In genomic region chr3:50089603-50089945, GRCh38 we compare ENCODE assay signal across 8 cellular contexts. TPM values are rescaled to one million over a fixed set of nuclear protein-coding genes. Genes with fewer than 3 reads are reported as not detected.
DNase-seq lines count a peak whose midpoint lies in the region; ATAC-seq and TF ChIP-seq lines count a peak whose summit lies in the region.

No MANE protein-coding gene starts in this region.

- TF ChIP-seq CTCF in NB4 (IDR thresholded peaks at IDR 0.05; ENCODE audit: low read depth, low read length): no peak
- TF ChIP-seq CTCF in coronary artery (IDR thresholded peaks at IDR 0.05): no peak

- peaks cover 4% of the 10 kb centered on the region for H3K9me3 ChIP-seq in mesodermal cell (ENCODE audit: control insufficient read depth, low read length)

- H3K27ac ChIP-seq in coronary artery (peak overlapping the region; percentile 94 to 98), mesodermal cell (ENCODE audit: low read depth, low read length, severe bottlenecking) (peak overlapping the region; percentile 90)

- H3K4me3 ChIP-seq in NB4 (ENCODE audit: low read depth, low read length): peak overlapping the region; percentile 99
- H3K4me3 ChIP-seq in coronary artery: peak overlapping the region; percentile 87
- peak overlapping the region; percentile 100 for H3K4me3 ChIP-seq in mesodermal cell (ENCODE audit: extremely low read depth, insufficient read depth, low read length, poor library complexity, severe bottlenecking)

- no peak for TF ChIP-seq POLR2A in NB4 (IDR thresholded peaks at IDR 0.05; ENCODE audit: extremely low read depth, insufficient read length)

- peaks cover 10% of the 10 kb centered on the region for H3K4me1 ChIP-seq in mesodermal cell (ENCODE audit: control insufficient read depth, insufficient read depth, low read length, poor library complexity, severe bottlenecking)

- DNase-seq in NB4 (ENCODE audit: low read depth) (peak; percentile 37), coronary artery (ENCODE audit: low spot score) (no peak), KBM-7 (no peak), NOMO-1 treated with dmso at 0.1 percent for 144 hours (lab: John Stamatoyannopoulos, UW; ENCODE audit: unreplicated experiment) (no peak), DMS114 treated with DMSO at 0.1 percent for 48 hours (lab: John Stamatoyannopoulos, UW; ENCODE audit: unreplicated experiment) (no peak)

- peaks cover 45% of the 10 kb centered on the region for H3K36me3 ChIP-seq in mesodermal cell (ENCODE audit: control insufficient read depth, insufficient read depth, low read length)

- in situ Hi-C loops in KBM-7 (cut with MboI; ENCODE audit: low pct_unique_long_range_greater_than_20kb, low sequenced_read_pairs): no loop called here

- 2 to 4% methylated on average over 11 to 15 of the region's 16 CpGs for WGBS in mesodermal cell (ENCODE audit: insufficient coverage in 2 of 2), 2 experiments

- peak; percentile 9 for ATAC-seq in GM18502 (IDR thresholded peaks at IDR 0.05; ENCODE audit: poor library complexity, unreplicated experiment)
- ATAC-seq in HG03520 (IDR thresholded peaks at IDR 0.05; ENCODE audit: unreplicated experiment): no peak

RNA-seq across cellular contexts. Expression of gene RBM5, which starts 0.9 kb away (rescaled TPM):
- polyA plus RNA-seq in mesodermal cell (2013, experiment 1 of 2): 175 TPM
- polyA plus RNA-seq in mesodermal cell (2013, experiment 2 of 2): 162 TPM
